ENCODE assay signal across 29 cellular contexts in the genomic region with DNA sequence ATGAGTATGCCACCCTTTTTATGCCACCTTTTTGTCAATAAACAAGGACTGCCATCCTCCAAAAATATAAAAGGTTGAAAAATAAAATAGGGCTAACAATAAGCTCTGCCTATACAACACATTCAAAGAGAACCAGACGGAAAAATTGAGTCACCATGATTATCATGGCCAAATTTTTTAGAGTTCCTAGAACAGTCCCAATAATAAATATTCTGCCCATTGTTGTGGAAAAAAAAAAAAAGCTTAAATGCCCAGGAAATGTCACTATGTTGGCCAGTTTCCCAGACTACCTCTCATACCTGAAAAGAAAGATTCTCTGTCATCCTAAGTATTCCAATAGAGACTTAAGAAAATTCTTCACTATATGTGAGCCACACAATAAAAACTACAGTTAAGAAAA.
"Had no signal": no experiment of that assay in that cellular context is flagged by ENCODE, and none has a peak within 500 bp of the region (broad histone marks: within the 10 kb centered on the region; RNA-seq: fewer than 3 reads in every experiment).

No MANE protein-coding gene starts in this region.

- H3K9me3 ChIP-seq: adrenal gland, body of pancreas, colonic mucosa had no signal

- FAIRE-seq: bronchial epithelial cell, frontal cortex had no signal

- H3K4me3 ChIP-seq: adrenal gland, body of pancreas, colonic mucosa had no signal

- H3K27me3 ChIP-seq: adrenal gland, body of pancreas, colonic mucosa had no signal

- H3K27ac ChIP-seq: adrenal gland, body of pancreas, colonic mucosa had no signal

- DNase-seq: activated CD4-positive, alpha-beta memory T cell treated with anti-CD3 and anti-CD28 coated beads for 36 hours; activated CD4-positive, alpha-beta T cell treated with anti-CD3 and anti-CD28 coated beads for 36 hours; activated CD4-positive, alpha-beta T cell treated with anti-CD3 and anti-CD28 coated beads, Interleukin-2, amount 10 ng/mL, durations not matched to agents 24 days and 14 days; activated CD4-positive, CD25-positive, alpha-beta regulatory T cell; activated CD4-positive, CD25-positive, alpha-beta regulatory T cell treated with anti-CD3 and anti-CD28 coated beads, Interleukin-2, amount 50 U/mL, for 72 hours; activated CD8-positive, alpha-beta memory T cell treated with anti-CD3 and anti-CD28 coated beads, Interleukin-2, amount 10 ng/mL, durations not matched to agents 7 days and 5 days; activated CD8-positive, alpha-beta memory T cell treated with anti-CD3 and anti-CD28 coated beads, Interleukin-2, amount 50 U/mL, for 4 hours; activated CD8-positive, alpha-beta T cell treated with anti-CD3 and anti-CD28 coated beads, Interleukin-2, amount 10 ng/mL, durations not matched to agents 7 days and 5 days; activated effector memory CD4-positive, alpha-beta T cell treated with anti-CD3 and anti-CD28 coated beads, Interleukin-2, amount 50 U/mL, for 16 hours; activated naive CD4-positive, alpha-beta T cell treated with anti-CD3 and anti-CD28 coated beads for 36 hours; activated naive CD8-positive, alpha-beta T cell treated with anti-CD3 and anti-CD28 coated beads for 36 hours; activated naive CD8-positive, alpha-beta T cell treated with anti-CD3 and anti-CD28 coated beads, Interleukin-2, amount 50 U/mL, for 24 hours; activated T-cell treated with anti-CD3 and anti-CD28 coated beads, Interleukin-2, amount 50 U/mL, for 1 hour; activated T-cell treated with anti-CD3 and anti-CD28 coated beads, Interleukin-2, amount 50 U/mL, for 48 hours; adrenal gland; amygdala; aorta; body of pancreas; colonic mucosa; effector memory CD4-positive, alpha-beta T cell; endodermal cell; foreskin fibroblast; head of caudate nucleus; T-helper 1 cell; T-helper 17 cell; T1000 had no signal

- ATAC-seq: activated CD4-positive, alpha-beta T cell treated with anti-CD3 and anti-CD28 coated beads for 36 hours; activated CD8-positive, alpha-beta memory T cell treated with anti-CD3 and anti-CD28 coated beads, Interleukin-2, amount 10 ng/mL, durations not matched to agents 7 days and 5 days; activated CD8-positive, alpha-beta T cell treated with anti-CD3 and anti-CD28 coated beads, Interleukin-2, amount 10 ng/mL, durations not matched to agents 7 days and 5 days; activated naive CD8-positive, alpha-beta T cell treated with anti-CD3 and anti-CD28 coated beads, Interleukin-2, amount 50 U/mL, for 24 hours; body of pancreas; esophagus mucosa; T-helper 17 cell had no signal

- H3K36me3 ChIP-seq: adrenal gland, colonic mucosa had no signal

- H3K4me1 ChIP-seq: adrenal gland, body of pancreas, colonic mucosa had no signal
